Comparison of ENCODE assay signal across 28 cellular contexts in the genomic region with DNA sequence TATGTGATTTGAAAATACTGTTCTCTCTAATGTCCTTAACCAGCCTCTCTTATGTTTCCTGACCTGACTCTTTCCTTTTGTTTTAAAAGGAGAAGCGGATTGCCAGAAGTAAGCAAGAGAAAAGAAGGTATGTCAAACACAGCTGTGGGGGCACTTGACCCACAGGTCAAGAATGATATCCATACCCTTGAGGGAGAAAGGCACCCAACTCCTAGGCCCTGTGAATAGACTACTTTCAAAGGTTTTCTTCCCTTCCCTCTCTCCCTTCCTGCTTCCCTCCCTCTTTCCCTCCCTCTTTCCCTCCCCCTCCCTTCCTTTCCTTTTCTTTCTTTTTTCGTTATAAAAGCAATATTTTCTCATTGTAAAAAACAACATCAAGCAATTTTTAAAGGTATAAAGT.
"Had no signal": no experiment of that assay in that cellular context is flagged by ENCODE, and none has a peak within 500 bp of the region (broad histone marks: within the 10 kb centered on the region; RNA-seq: fewer than 3 reads in every experiment).

No MANE protein-coding gene starts in this region.

- H2AFZ ChIP-seq: neural progenitor cell, parathyroid adenoma had no signal

- H3K27ac ChIP-seq: left ventricle myocardium inferior, neural progenitor cell, neutrophil, parathyroid adenoma, right atrium auricular region, skin epidermis, stomach, testis, thyroid gland, transverse colon, upper lobe of left lung, vagina had no signal

- H3K27me3 ChIP-seq: neural progenitor cell, neutrophil, right atrium auricular region, stomach, testis, thyroid gland, transverse colon, upper lobe of left lung, vagina had no signal

- H3K4me2 ChIP-seq: neural progenitor cell had no signal

- H3K79me2 ChIP-seq: parathyroid adenoma had no signal

- H3K9me3 Mint-ChIP-seq: natural killer cell, nephron progenitor cell had no signal

- H3K27ac Mint-ChIP-seq: mesothelial cell of epicardium; naive B cell; natural killer cell; nephron progenitor cell; neural progenitor cell; stimulated activated naive B cell treated with anti-CD40 and anti-IgM and Interleukin-4, amounts not matched to agents 10 μg/mL and 1 μg/mL and 100 μg/mL, for 72 hours had no signal

- H3K4me3 Mint-ChIP-seq: mesothelial cell of epicardium; naive B cell; natural killer cell; nephron progenitor cell; neural progenitor cell; stimulated activated naive B cell treated with anti-CD40 and anti-IgM and Interleukin-4, amounts not matched to agents 10 μg/mL and 1 μg/mL and 100 μg/mL, for 72 hours had no signal

- H3K4me1 Mint-ChIP-seq: mesothelial cell of epicardium; naive B cell; natural killer cell; nephron progenitor cell; stimulated activated naive B cell treated with anti-CD40 and anti-IgM and Interleukin-4, amounts not matched to agents 10 μg/mL and 1 μg/mL and 100 μg/mL, for 72 hours had no signal

- H3K9me3 ChIP-seq: left ventricle myocardium inferior, neutrophil, right atrium auricular region, stomach, testis, thyroid gland, transverse colon, upper lobe of left lung, vagina had no signal

- H3K4me1 ChIP-seq: left ventricle myocardium inferior, parathyroid adenoma, right atrium auricular region, stomach, thyroid gland, transverse colon, upper lobe of left lung, vagina had no signal

- H3K36me3 ChIP-seq: left ventricle myocardium inferior, neural progenitor cell, neutrophil, right atrium auricular region, stomach, thyroid gland, transverse colon, upper lobe of left lung, vagina had no signal

- DNase-seq: hypothalamus; islet precursor cell; left ventricle myocardium inferior; mesendoderm; naive B cell; natural killer cell; nephron progenitor cell; occipital lobe; stimulated activated CD4-positive, alpha-beta T cell treated with anti-CD3 and anti-CD28 coated beads, Interleukin-12 subunit alpha, Interleukin-12 subunit beta, amount 100 ng/mL, for 4 hours; stimulated activated CD4-positive, alpha-beta T cell treated with anti-CD3 and anti-CD28 coated beads, Interleukin-15, amount 100 ng/mL, for 24 hours; stimulated activated CD4-positive, alpha-beta T cell treated with anti-CD3 and anti-CD28 coated beads, Interleukin-2, amount 100 ng/mL, for 24 hours; stimulated activated CD4-positive, alpha-beta T cell treated with anti-CD3 and anti-CD28 coated beads, Interleukin-4, amount 100 ng/mL, for 1 hour; stimulated activated naive B cell treated with anti-CD40 and anti-IgM and Interleukin-4, amounts not matched to agents 10 μg/mL and 1 μg/mL and 100 μg/mL, for 72 hours; stimulated activated naive CD8-positive, alpha-beta T cell treated with anti-CD3 and anti-CD28 coated beads, Interleukin-15, Interleukin-2, amounts not matched to agents 100 U/mL and 50 U/mL, for 24 hours; stomach; testis; thyroid gland; transverse colon; upper lobe of left lung had no signal

- H3K4me3 ChIP-seq: left ventricle myocardium inferior, lung, neural progenitor cell, right atrium auricular region, skin epidermis, stomach, testis, thyroid gland, transverse colon, upper lobe of left lung, vagina had no signal

- H3K36me3 Mint-ChIP-seq: mesothelial cell of epicardium; naive B cell; natural killer cell; stimulated activated naive B cell treated with anti-CD40 and anti-IgM and Interleukin-4, amounts not matched to agents 10 μg/mL and 1 μg/mL and 100 μg/mL, for 72 hours had no signal

- ATAC-seq: natural killer cell; sciatic nerve; stimulated activated naive B cell treated with anti-CD40 and anti-IgM and Interleukin-4, amounts not matched to agents 10 μg/mL and 1 μg/mL and 100 μg/mL, for 72 hours; stimulated activated naive CD8-positive, alpha-beta T cell treated with anti-CD3 and anti-CD28 coated beads, Interleukin-15, Interleukin-2, amounts not matched to agents 100 U/mL and 50 U/mL, for 24 hours had no signal
